9 cellular contexts compared by ENCODE assay signal in genomic region chr1:147073062-147073432, GRCh38.
DNase-seq lines count a peak whose midpoint lies in the region; ATAC-seq and TF ChIP-seq lines count a peak whose summit lies in the region.
"Had no signal": no experiment of that assay in that cellular context is flagged by ENCODE, and none has a peak within 500 bp of the region (broad histone marks: within the 10 kb centered on the region; RNA-seq: fewer than 3 reads in every experiment).

No MANE protein-coding gene starts in this region.

- no peak overlapping the region for H3K27ac Mint-ChIP-seq in GM23338
- H3K27ac Mint-ChIP-seq: natural killer cell had no signal

- H3K4me3 Mint-ChIP-seq in GM23338: peak overlapping the region; percentile 83

- ATAC-seq in GM23338: peak; percentile 71
- no peak for ATAC-seq in HG02885 (IDR thresholded peaks at IDR 0.05; ENCODE audit: poor library complexity, unreplicated experiment)

- no peak overlapping the region for H3K9ac ChIP-seq in iPS-15b (ENCODE audit: low read depth, low read length)

- no peaks in the 10 kb centered on the region; the same call in 2 of the 3 replicates for H3K36me3 Mint-ChIP-seq in GM23338 (ENCODE audit: low read depth)
- H3K36me3 Mint-ChIP-seq: natural killer cell had no signal

- H3K27me3 Mint-ChIP-seq in GM23338 (ENCODE audit: insufficient read depth, low read depth, poor library complexity): peaks cover 19% of the 10 kb centered on the region

- H3K9me2 ChIP-seq in GM23338 (ENCODE audit: insufficient read depth): 0 out of 2 replicates have a peak, but pooled peaks cover 5% of the 10 kb centered on the region

- peak overlapping the region; percentile 84 for H3K4me2 ChIP-seq in GM23338

- H3K27ac ChIP-seq in GM23338 (ENCODE audit: low read depth): no peak overlapping the region
- no peak overlapping the region for H3K27ac ChIP-seq in skin epidermis

- H3K4me1 Mint-ChIP-seq in GM23338: peaks cover 5% of the 10 kb centered on the region; the same call in 1 of the 3 replicates

- H3K4me1 ChIP-seq in GM23338 (ENCODE audit: insufficient read depth): peaks cover 10% of the 10 kb centered on the region
- H3K4me1 ChIP-seq in iPS-15b (ENCODE audit: control insufficient read depth, insufficient read depth, low read length): peaks cover 5% of the 10 kb centered on the region

- TF ChIP-seq CTCF in GM23338 (conservative IDR thresholded peaks at IDR 0.05; ENCODE audit: low read depth in 2 of 2) (no peak), GM13977 (IDR thresholded peaks at IDR 0.05; ENCODE audit: extremely low read depth, insufficient read depth, missing control alignments) (no peak)

- H2AFZ ChIP-seq in GM23338: peak overlapping the region; percentile 94

- H3K9me3 Mint-ChIP-seq in GM23338: peaks cover 3% of the 10 kb centered on the region; the same call in 1 of the 3 replicates
- H3K9me3 Mint-ChIP-seq: natural killer cell had no signal

- H4K20me1 ChIP-seq in GM23338 (replicated peaks; ENCODE audit: insufficient read depth): peaks cover 3% of the 10 kb centered on the region; the same call in 1 of the 2 replicates

- H3K36me3 ChIP-seq in GM23338 (ENCODE audit: insufficient read depth) (no peaks in the 10 kb centered on the region), iPS-15b (ENCODE audit: control insufficient read depth, insufficient read depth, low read length) (no peaks in the 10 kb centered on the region)

- peaks cover 7% of the 10 kb centered on the region; the same call in 1 of the 2 replicates for H3F3A ChIP-seq in GM23338 (replicated peaks; ENCODE audit: low read depth)

- in situ Hi-C loops in GM13977 (cut with MboI; ENCODE audit: low pct_unique_long_range_greater_than_20kb, low sequenced_read_pairs, unreplicated experiment): no loop called here

- H3K4me3 ChIP-seq in GM23338 (peak overlapping the region; percentile 66), iPS-15b (ENCODE audit: low read depth, low read length) (peak overlapping the region; percentile 67), skin epidermis (peak overlapping the region in 6 of 7 experiments; percentile 1 to 30 (median 12))

- H3K27me3 ChIP-seq in GM23338 (ENCODE audit: insufficient read depth) (peaks cover 81% of the 10 kb centered on the region), iPS-15b (ENCODE audit: control insufficient read depth, insufficient read depth, low read length) (peaks cover 81% of the 10 kb centered on the region)

- H3K79me2 ChIP-seq in GM23338 (replicated peaks; ENCODE audit: insufficient read depth): no peaks in the 10 kb centered on the region

- H3K9me3 ChIP-seq in iPS-15b (ENCODE audit: control insufficient read depth, insufficient read depth, low read length): no peaks in the 10 kb centered on the region

- DNase-seq in GM23338 (ENCODE audit: low spot score): peak; percentile 61
- peak; percentile 18 to 24 for DNase-seq in activated CD4-positive, alpha-beta T cell treated with anti-CD3 and anti-CD28 coated beads, Interleukin-2, amount 50 U/mL, for 48 hours
- DNase-seq in GM13977 (ENCODE audit: low spot score): no peak
- no peak for DNase-seq in CD1c-positive myeloid dendritic cell (ENCODE audit: extremely low spot score)
- DNase-seq: effector CD4-positive, alpha-beta T cell; natural killer cell had no signal

TF ChIP-seq in GM23338, 12 proteins besides CTCF, POLR2A, EP300 and RAD21:
- TF ChIP-seq REST (IDR thresholded peaks at IDR 0.05; ENCODE audit: unreplicated experiment) (no peak), CREB1 (CRISPR knock-in tag; IDR thresholded peaks at IDR 0.05; ENCODE audit: low read depth) (peak; percentile 47; the same call in 1 of the 2 replicates)

Comparison
In these comparisons a context has a peak if more than half of its experiments do, and no peak if none do; other contexts are left out.
1. DNase-seq: peak in GM23338 (single experiment) and activated CD4-positive, alpha-beta T cell treated with anti-CD3 and anti-CD28 coated beads, Interleukin-2, amount 50 U/mL, for 48 hours (2 of 2); none in GM13977 (single experiment) and CD1c-positive myeloid dendritic cell (single experiment).
2. H3K4me3 ChIP-seq: peak in every context shown above with its lines; median percentile 67 in iPS-15b; 66 in GM23338; 12 in skin epidermis.